In the genomic region with DNA sequence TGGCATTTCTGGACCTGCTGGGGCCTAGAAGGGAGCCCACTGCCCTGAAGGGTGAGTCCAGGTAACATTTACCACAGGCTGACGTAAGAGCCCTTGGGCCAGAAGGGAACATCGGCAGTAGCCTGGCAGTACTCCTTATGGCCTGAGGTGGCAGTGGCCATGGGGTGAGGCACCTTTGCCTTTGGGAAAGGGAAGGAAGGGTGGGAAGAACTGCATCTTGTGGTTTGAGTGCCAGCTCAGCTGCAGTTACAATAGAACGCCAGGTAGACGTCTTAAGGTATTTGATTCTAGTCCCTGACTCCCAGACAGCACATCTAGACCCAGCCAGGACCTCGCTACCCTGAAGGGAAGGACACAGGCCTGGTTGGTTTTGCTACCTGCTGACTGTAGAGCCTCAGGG, we compare ENCODE assay signal across 2 cellular contexts.
TF ChIP-seq lines count a peak whose summit lies in the region.

No MANE protein-coding gene starts in this region.

TF ChIP-seq in H1, 55 proteins besides CTCF, POLR2A, EP300 and RAD21:
- TF ChIP-seq, protein P1, sequence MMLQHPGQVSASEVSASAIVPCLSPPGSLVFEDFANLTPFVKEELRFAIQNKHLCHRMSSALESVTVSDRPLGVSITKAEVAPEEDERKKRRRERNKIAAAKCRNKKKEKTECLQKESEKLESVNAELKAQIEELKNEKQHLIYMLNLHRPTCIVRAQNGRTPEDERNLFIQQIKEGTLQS (IDR thresholded peaks at IDR 0.05; ENCODE audit: insufficient read depth, low read depth, low read length), result no peak
- TF ChIP-seq SP4 (IDR thresholded peaks at IDR 0.05; ENCODE audit: low read length) (no peak), GABPA (IDR thresholded peaks at IDR 0.05; ENCODE audit: borderline replicate concordance, insufficient read depth, low read length) (no peak)
TF ChIP-seq in H1: peak in this region for 0.

TF ChIP-seq in SK-N-SH treated with all-trans-retinoic acid at 6 μM for 48 hours, 23 proteins besides CTCF, POLR2A, EP300 and RAD21:
- TF ChIP-seq, protein P2, sequence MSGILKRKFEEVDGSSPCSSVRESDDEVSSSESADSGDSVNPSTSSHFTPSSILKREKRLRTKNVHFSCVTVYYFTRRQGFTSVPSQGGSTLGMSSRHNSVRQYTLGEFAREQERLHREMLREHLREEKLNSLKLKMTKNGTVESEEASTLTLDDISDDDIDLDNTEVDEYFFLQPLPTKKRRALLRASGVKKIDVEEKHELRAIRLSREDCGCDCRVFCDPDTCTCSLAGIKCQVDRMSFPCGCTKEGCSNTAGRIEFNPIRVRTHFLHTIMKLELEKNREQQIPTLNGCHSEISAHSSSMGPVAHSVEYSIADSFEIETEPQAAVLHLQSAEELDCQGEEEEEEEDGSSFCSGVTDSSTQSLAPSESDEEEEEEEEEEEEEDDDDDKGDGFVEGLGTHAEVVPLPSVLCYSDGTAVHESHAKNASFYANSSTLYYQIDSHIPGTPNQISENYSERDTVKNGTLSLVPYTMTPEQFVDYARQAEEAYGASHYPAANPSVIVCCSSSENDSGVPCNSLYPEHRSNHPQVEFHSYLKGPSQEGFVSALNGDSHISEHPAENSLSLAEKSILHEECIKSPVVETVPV (CRISPR knock-in tag; IDR thresholded peaks at IDR 0.05), result no peak
- no peak for TF ChIP-seq CSDC2 (CRISPR knock-in tag; IDR thresholded peaks at IDR 0.05)
- TF ChIP-seq, protein P3, sequence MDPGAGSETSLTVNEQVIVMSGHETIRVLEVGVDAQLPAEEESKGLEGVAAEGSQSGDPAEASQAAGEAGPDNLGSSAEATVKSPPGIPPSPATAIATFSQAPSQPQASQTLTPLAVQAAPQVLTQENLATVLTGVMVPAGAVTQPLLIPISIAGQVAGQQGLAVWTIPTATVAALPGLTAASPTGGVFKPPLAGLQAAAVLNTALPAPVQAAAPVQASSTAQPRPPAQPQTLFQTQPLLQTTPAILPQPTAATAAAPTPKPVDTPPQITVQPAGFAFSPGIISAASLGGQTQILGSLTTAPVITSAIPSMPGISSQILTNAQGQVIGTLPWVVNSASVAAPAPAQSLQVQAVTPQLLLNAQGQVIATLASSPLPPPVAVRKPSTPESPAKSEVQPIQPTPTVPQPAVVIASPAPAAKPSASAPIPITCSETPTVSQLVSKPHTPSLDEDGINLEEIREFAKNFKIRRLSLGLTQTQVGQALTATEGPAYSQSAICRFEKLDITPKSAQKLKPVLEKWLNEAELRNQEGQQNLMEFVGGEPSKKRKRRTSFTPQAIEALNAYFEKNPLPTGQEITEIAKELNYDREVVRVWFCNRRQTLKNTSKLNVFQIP (CRISPR knock-in tag; IDR thresholded peaks at IDR 0.05; ENCODE audit: borderline replicate concordance, low read depth), result no peak
- TF ChIP-seq PPARA (CRISPR knock-in tag; IDR thresholded peaks at IDR 0.05; ENCODE audit: borderline replicate concordance), result no peak
- TF ChIP-seq OSR1 (CRISPR knock-in tag; IDR thresholded peaks at IDR 0.05), result no peak
- TF ChIP-seq, protein P4, sequence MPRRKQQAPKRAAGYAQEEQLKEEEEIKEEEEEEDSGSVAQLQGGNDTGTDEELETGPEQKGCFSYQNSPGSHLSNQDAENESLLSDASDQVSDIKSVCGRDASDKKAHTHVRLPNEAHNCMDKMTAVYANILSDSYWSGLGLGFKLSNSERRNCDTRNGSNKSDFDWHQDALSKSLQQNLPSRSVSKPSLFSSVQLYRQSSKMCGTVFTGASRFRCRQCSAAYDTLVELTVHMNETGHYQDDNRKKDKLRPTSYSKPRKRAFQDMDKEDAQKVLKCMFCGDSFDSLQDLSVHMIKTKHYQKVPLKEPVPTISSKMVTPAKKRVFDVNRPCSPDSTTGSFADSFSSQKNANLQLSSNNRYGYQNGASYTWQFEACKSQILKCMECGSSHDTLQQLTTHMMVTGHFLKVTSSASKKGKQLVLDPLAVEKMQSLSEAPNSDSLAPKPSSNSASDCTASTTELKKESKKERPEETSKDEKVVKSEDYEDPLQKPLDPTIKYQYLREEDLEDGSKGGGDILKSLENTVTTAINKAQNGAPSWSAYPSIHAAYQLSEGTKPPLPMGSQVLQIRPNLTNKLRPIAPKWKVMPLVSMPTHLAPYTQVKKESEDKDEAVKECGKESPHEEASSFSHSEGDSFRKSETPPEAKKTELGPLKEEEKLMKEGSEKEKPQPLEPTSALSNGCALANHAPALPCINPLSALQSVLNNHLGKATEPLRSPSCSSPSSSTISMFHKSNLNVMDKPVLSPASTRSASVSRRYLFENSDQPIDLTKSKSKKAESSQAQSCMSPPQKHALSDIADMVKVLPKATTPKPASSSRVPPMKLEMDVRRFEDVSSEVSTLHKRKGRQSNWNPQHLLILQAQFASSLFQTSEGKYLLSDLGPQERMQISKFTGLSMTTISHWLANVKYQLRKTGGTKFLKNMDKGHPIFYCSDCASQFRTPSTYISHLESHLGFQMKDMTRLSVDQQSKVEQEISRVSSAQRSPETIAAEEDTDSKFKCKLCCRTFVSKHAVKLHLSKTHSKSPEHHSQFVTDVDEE (CRISPR knock-in tag; IDR thresholded peaks at IDR 0.05), result no peak
- TF ChIP-seq GLIS3 (CRISPR knock-in tag; IDR thresholded peaks at IDR 0.05), result no peak
- TF ChIP-seq ESRRG (CRISPR knock-in tag; IDR thresholded peaks at IDR 0.05), result no peak
- TF ChIP-seq ZC3H10 (CRISPR knock-in tag; IDR thresholded peaks at IDR 0.05), result no peak
- no peak for TF ChIP-seq TOX (CRISPR knock-in tag; IDR thresholded peaks at IDR 0.05; ENCODE audit: borderline replicate concordance)
- no peak for TF ChIP-seq SNAI2 (CRISPR knock-in tag; IDR thresholded peaks at IDR 0.05)
- TF ChIP-seq, protein P5, sequence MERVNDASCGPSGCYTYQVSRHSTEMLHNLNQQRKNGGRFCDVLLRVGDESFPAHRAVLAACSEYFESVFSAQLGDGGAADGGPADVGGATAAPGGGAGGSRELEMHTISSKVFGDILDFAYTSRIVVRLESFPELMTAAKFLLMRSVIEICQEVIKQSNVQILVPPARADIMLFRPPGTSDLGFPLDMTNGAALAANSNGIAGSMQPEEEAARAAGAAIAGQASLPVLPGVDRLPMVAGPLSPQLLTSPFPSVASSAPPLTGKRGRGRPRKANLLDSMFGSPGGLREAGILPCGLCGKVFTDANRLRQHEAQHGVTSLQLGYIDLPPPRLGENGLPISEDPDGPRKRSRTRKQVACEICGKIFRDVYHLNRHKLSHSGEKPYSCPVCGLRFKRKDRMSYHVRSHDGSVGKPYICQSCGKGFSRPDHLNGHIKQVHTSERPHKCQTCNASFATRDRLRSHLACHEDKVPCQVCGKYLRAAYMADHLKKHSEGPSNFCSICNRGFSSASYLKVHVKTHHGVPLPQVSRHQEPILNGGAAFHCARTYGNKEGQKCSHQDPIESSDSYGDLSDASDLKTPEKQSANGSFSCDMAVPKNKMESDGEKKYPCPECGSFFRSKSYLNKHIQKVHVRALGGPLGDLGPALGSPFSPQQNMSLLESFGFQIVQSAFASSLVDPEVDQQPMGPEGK (CRISPR knock-in tag; IDR thresholded peaks at IDR 0.05; ENCODE audit: borderline replicate concordance), result no peak
- no peak for TF ChIP-seq ZFP30 (CRISPR knock-in tag; IDR thresholded peaks at IDR 0.05)
- TF ChIP-seq ZNF8 (CRISPR knock-in tag; IDR thresholded peaks at IDR 0.05), result no peak
- TF ChIP-seq BACH2 (CRISPR knock-in tag; IDR thresholded peaks at IDR 0.05; ENCODE audit: borderline replicate concordance), result no peak
- no peak for TF ChIP-seq RARB (CRISPR knock-in tag; IDR thresholded peaks at IDR 0.05)
- TF ChIP-seq ARNTL (CRISPR knock-in tag; IDR thresholded peaks at IDR 0.05; ENCODE audit: borderline replicate concordance, low read depth), result no peak
- no peak for TF ChIP-seq ZNF565 (CRISPR knock-in tag; conservative IDR thresholded peaks at IDR 0.05; ENCODE audit: low read depth)
- no peak for TF ChIP-seq ZFP3 (CRISPR knock-in tag; IDR thresholded peaks at IDR 0.05)
- no peak for TF ChIP-seq TCF4 (CRISPR knock-in tag; IDR thresholded peaks at IDR 0.05; ENCODE audit: borderline replicate concordance)
